Comparison of ENCODE assay signal across 9 cellular contexts in the genomic region with DNA sequence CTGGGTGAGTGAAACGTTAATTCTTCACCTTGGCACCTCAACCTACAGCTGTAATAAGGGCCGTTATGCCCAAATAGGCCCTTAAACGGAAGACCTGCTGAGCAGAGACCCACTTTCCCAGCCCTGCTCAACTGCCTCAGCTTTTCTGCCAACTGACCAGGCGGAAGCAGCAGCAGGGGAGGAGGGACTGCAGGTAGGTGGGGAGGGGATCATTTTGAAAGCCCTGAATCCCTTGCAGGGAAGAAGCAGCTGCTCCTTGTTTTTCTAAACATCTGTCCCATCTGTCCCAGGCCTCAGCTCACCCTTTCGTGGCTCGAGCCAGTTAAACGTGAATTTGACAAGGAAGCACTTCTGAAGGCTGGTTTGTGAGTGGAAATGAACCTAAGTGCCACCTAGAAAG. TPM values are rescaled to one million over a fixed set of nuclear protein-coding genes. Genes with fewer than 3 reads are reported as not detected.
A peak's percentile ranks its signal among the peaks of the same experiment; 100 is the strongest.
DNase-seq lines count a peak whose midpoint lies in the region; ATAC-seq and TF ChIP-seq lines count a peak whose summit lies in the region.
"Had no signal": no experiment of that assay in that cellular context is flagged by ENCODE, and none has a peak within 500 bp of the region (broad histone marks: within the 10 kb centered on the region; RNA-seq: fewer than 3 reads in every experiment).

No MANE protein-coding gene starts in this region.

- no peak overlapping the region for H3K27ac Mint-ChIP-seq in activated naive CD4-positive, alpha-beta T cell treated with anti-CD3 and anti-CD28 coated beads, Interleukin-2, amount 10 ng/mL, durations not matched to agents 7 days and 5 days
- H3K27ac Mint-ChIP-seq in activated CD8-positive, alpha-beta T cell treated with anti-CD3 and anti-CD28 coated beads, Interleukin-2, amount 10 ng/mL, durations not matched to agents 7 days and 5 days = no peak overlapping the region

- peak overlapping the region in 2 of 4 donors; percentile 80 to 94 for H3K4me3 ChIP-seq in transverse colon

- CTCF ChIA-PET in activated naive CD4-positive, alpha-beta T cell treated with anti-CD3 and anti-CD28 coated beads, Interleukin-2, amount 10 ng/mL, durations not matched to agents 7 days and 5 days (lab: Charles Lee) = interaction anchor here (1.2 kb wide), 1 partner anchor 23 kb away, joined by 4 read pairs; no protein-coding TSS in a partner anchor
- CTCF ChIA-PET in activated CD8-positive, alpha-beta T cell treated with anti-CD3 and anti-CD28 coated beads, Interleukin-2, amount 10 ng/mL, durations not matched to agents 7 days and 5 days (lab: Charles Lee) = interaction anchor here (0.8 to 1.2 kb wide), 3 partner anchors 95 to 529 kb away, joined by 3 to 4 read pairs (median 4); no protein-coding TSS in a partner anchor

- H3K27me3 Mint-ChIP-seq in activated naive CD4-positive, alpha-beta T cell treated with anti-CD3 and anti-CD28 coated beads, Interleukin-2, amount 10 ng/mL, durations not matched to agents 7 days and 5 days = no peaks in the 10 kb centered on the region
- H3K27me3 Mint-ChIP-seq in activated CD8-positive, alpha-beta T cell treated with anti-CD3 and anti-CD28 coated beads, Interleukin-2, amount 10 ng/mL, durations not matched to agents 7 days and 5 days (ENCODE audit: low read depth) = no peaks in the 10 kb centered on the region

- H3K27me3 ChIP-seq in transverse colon = no peaks in the 10 kb centered on the region

- TF ChIP-seq EP300 in transverse colon (IDR thresholded peaks at IDR 0.05; ENCODE audit: low read depth) = no peak

- intact Hi-C loops in transverse colon (cut with DNase I; ENCODE audit: low total_unique reads) = no loop called here

- in situ Hi-C loops in transverse colon (cut with MboI; ENCODE audit: low pct_ligation_motif_present in 1 of 4, low pct_unique_long_range_greater_than_20kb in 1 of 4, low sequenced_read_pairs in 3 of 4) = no loop called here

- DNase-seq in activated naive CD4-positive, alpha-beta T cell treated with anti-CD3 and anti-CD28 coated beads, Interleukin-2, amount 10 ng/mL, durations not matched to agents 7 days and 5 days = no peak
- DNase-seq in activated naive CD4-positive, alpha-beta T cell (lab: John Stamatoyannopoulos, UW) = no peak
- no peak for DNase-seq in activated CD8-positive, alpha-beta T cell treated with anti-CD3 and anti-CD28 coated beads, Interleukin-2, amount 10 ng/mL, durations not matched to agents 7 days and 5 days
- DNase-seq in left kidney (ENCODE audit: low read depth, low spot score) = peak; percentile 24
- no peak for DNase-seq in transverse colon
- no peak for DNase-seq in HCEC 1CT
- DNase-seq: DMS79 treated with DMSO at 0.1 percent for 48 hours had no signal

- peak overlapping the region; percentile 88 for H3K4me3 Mint-ChIP-seq in activated naive CD4-positive, alpha-beta T cell treated with anti-CD3 and anti-CD28 coated beads, Interleukin-2, amount 10 ng/mL, durations not matched to agents 7 days and 5 days
- H3K4me3 Mint-ChIP-seq in activated CD8-positive, alpha-beta T cell treated with anti-CD3 and anti-CD28 coated beads, Interleukin-2, amount 10 ng/mL, durations not matched to agents 7 days and 5 days = peak overlapping the region; percentile 91

- H3K36me3 ChIP-seq in transverse colon = no peaks in the 10 kb centered on the region

- peaks cover 31% of the 10 kb centered on the region for H3K4me1 Mint-ChIP-seq in activated naive CD4-positive, alpha-beta T cell treated with anti-CD3 and anti-CD28 coated beads, Interleukin-2, amount 10 ng/mL, durations not matched to agents 7 days and 5 days
- peaks cover 30% of the 10 kb centered on the region for H3K4me1 Mint-ChIP-seq in activated CD8-positive, alpha-beta T cell treated with anti-CD3 and anti-CD28 coated beads, Interleukin-2, amount 10 ng/mL, durations not matched to agents 7 days and 5 days (ENCODE audit: low read depth)

- H3K36me3 Mint-ChIP-seq in activated naive CD4-positive, alpha-beta T cell treated with anti-CD3 and anti-CD28 coated beads, Interleukin-2, amount 10 ng/mL, durations not matched to agents 7 days and 5 days = peaks cover 4% of the 10 kb centered on the region
- peaks cover 8% of the 10 kb centered on the region for H3K36me3 Mint-ChIP-seq in activated CD8-positive, alpha-beta T cell treated with anti-CD3 and anti-CD28 coated beads, Interleukin-2, amount 10 ng/mL, durations not matched to agents 7 days and 5 days (ENCODE audit: low read depth)

- POLR2A ChIA-PET in activated CD8-positive, alpha-beta T cell treated with anti-CD3 and anti-CD28 coated beads, Interleukin-2, amount 10 ng/mL, durations not matched to agents 7 days and 5 days (lab: Charles Lee) = interaction anchor here (0.8 to 1.4 kb wide), 2 partner anchors 109 to 529 kb away, joined by 4 to 5 read pairs; a partner anchor contains a TSS

- no peak for TF ChIP-seq POLR2A in transverse colon (IDR thresholded peaks at IDR 0.05)

- no peak for ATAC-seq in activated CD8-positive, alpha-beta T cell treated with anti-CD3 and anti-CD28 coated beads, Interleukin-2, amount 10 ng/mL, durations not matched to agents 7 days and 5 days
- no peak for ATAC-seq in HG02981 (IDR thresholded peaks at IDR 0.05; ENCODE audit: unreplicated experiment)
- ATAC-seq in HG03378 (IDR thresholded peaks at IDR 0.05; ENCODE audit: unreplicated experiment) = no peak

- TF ChIP-seq CTCF in transverse colon (IDR thresholded peaks at IDR 0.05) = no peak

- H3K4me1 ChIP-seq in transverse colon = peaks cover 0 to 29% (median 21%) of the 10 kb centered on the region in 4 donors

- WGBS in transverse colon (ENCODE audit: low coverage in 1 of 2), 2 donors = 41 to 69% methylated on average over 2 to 7 of the region's 7 CpGs

- H3K27ac ChIP-seq in transverse colon = peak overlapping the region; percentile 87 to 92 (median 88)

- no peaks in the 10 kb centered on the region for H3K9me3 Mint-ChIP-seq in activated naive CD4-positive, alpha-beta T cell treated with anti-CD3 and anti-CD28 coated beads, Interleukin-2, amount 10 ng/mL, durations not matched to agents 7 days and 5 days
- no peaks in the 10 kb centered on the region for H3K9me3 Mint-ChIP-seq in activated CD8-positive, alpha-beta T cell treated with anti-CD3 and anti-CD28 coated beads, Interleukin-2, amount 10 ng/mL, durations not matched to agents 7 days and 5 days (ENCODE audit: insufficient read depth)

- H3K9me3 ChIP-seq in transverse colon = no peaks in the 10 kb centered on the region

RNA-seq across cellular contexts. Expression of a gene that starts 1.0 kb away (rescaled TPM):
- total RNA-seq in activated CD8-positive, alpha-beta T cell treated with anti-CD3 and anti-CD28 coated beads, Interleukin-2, amount 10 ng/mL, durations not matched to agents 7 days and 5 days = 10 to 100 TPM; 16.8 to 20.8 TPM
- 10 to 100 TPM in 2 of 4 donors, 1 to 10 TPM in 1, under 1 TPM in 1; 0.20 to 15.2 (median 10.7) TPM for total RNA-seq in transverse colon
